ENCODE assay signal across 1 cellular context in the genomic region with DNA sequence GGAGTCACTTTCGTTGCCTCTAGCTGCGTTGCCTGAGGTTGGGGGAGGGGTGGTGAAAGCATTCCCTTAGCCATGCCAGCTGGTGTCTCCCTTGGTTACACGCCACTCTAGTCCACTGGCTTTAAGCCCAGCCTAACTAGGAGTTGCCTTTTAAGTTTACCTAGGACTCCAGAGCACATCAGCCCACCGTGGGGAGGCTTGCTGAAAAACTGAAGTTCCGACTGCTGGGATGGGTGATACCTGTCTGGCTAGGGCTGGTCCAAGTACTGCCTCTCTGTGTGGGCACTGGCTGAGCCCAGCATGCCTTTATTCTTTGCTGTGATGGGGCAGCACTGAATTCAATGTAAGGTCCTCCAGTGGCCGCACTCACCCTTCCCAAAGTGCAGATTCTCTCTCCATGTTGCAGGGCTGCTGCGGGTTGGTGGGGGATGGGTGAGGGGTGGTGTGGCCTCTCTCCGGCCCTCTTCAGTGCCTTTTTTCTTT.
A peak's percentile ranks its signal among the peaks of the same experiment; 100 is the strongest.
TF ChIP-seq lines count a peak whose summit lies in the region.

No MANE protein-coding gene starts in this region.

TF ChIP-seq in H1, 55 proteins besides CTCF, POLR2A, EP300 and RAD21 (continued from another document):
- TF ChIP-seq, protein P1, sequence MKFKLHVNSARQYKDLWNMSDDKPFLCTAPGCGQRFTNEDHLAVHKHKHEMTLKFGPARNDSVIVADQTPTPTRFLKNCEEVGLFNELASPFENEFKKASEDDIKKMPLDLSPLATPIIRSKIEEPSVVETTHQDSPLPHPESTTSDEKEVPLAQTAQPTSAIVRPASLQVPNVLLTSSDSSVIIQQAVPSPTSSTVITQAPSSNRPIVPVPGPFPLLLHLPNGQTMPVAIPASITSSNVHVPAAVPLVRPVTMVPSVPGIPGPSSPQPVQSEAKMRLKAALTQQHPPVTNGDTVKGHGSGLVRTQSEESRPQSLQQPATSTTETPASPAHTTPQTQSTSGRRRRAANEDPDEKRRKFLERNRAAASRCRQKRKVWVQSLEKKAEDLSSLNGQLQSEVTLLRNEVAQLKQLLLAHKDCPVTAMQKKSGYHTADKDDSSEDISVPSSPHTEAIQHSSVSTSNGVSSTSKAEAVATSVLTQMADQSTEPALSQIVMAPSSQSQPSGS (IDR thresholded peaks at IDR 0.05; ENCODE audit: low read length), result no peak
- TF ChIP-seq SP2 (IDR thresholded peaks at IDR 0.05; ENCODE audit: low read length), result no peak
- TF ChIP-seq RBBP5 (IDR thresholded peaks at IDR 0.05; ENCODE audit: borderline replicate concordance, low read depth, low read length), result peak; percentile 45; the same call in 1 of the 2 replicates
- TF ChIP-seq KDM4A (IDR thresholded peaks at IDR 0.05; ENCODE audit: low read depth, low read length, severe bottlenecking), result no peak
- TF ChIP-seq ASH2L (IDR thresholded peaks at IDR 0.05; ENCODE audit: low read length), result peak; percentile 90
TF ChIP-seq in H1: peak in this region for 3.
